Comparison of ENCODE assay signal across 14 cellular contexts in genomic region chr3:42035007-42035406, GRCh38. TPM values are rescaled to one million over a fixed set of nuclear protein-coding genes. Genes with fewer than 3 reads are reported as not detected.
A peak's percentile ranks its signal among the peaks of the same experiment; 100 is the strongest.
DNase-seq lines count a peak whose midpoint lies in the region; ATAC-seq and TF ChIP-seq lines count a peak whose summit lies in the region.
"Had no signal": no experiment of that assay in that cellular context is flagged by ENCODE, and none has a peak within 500 bp of the region (broad histone marks: within the 10 kb centered on the region; RNA-seq: fewer than 3 reads in every experiment).

No MANE protein-coding gene starts in this region.

- ATAC-seq in heart left ventricle (no peak), Right ventricle myocardium superior (ENCODE audit: poor library complexity) (no peak), naive B cell (ENCODE audit: low read depth in 2 of 2) (no peak), HG03095 (IDR thresholded peaks at IDR 0.05; ENCODE audit: unreplicated experiment) (no peak)

- TF ChIP-seq POLR2A in heart left ventricle (IDR thresholded peaks at IDR 0.05) = no peak

- H3K9me3 Mint-ChIP-seq in endodermal cell = no peaks in the 10 kb centered on the region
- H3K9me3 Mint-ChIP-seq in naive B cell = no peaks in the 10 kb centered on the region
- no peaks in the 10 kb centered on the region for H3K9me3 Mint-ChIP-seq in type B pancreatic cell

- no peaks in the 10 kb centered on the region for H3K27me3 Mint-ChIP-seq in endodermal cell (ENCODE audit: insufficient read depth)
- H3K27me3 Mint-ChIP-seq in naive B cell = no peaks in the 10 kb centered on the region
- no peaks in the 10 kb centered on the region for H3K27me3 Mint-ChIP-seq in type B pancreatic cell

- peaks cover 11 to 92% (median 70%) of the 10 kb centered on the region in 12 donors for H3K4me1 ChIP-seq in heart left ventricle
- H3K4me1 ChIP-seq in endodermal cell (ENCODE audit: control insufficient read depth, insufficient read depth, low read length) = peaks cover 27% of the 10 kb centered on the region

- H3K36me3 ChIP-seq in heart left ventricle = peaks cover 0 to 19% (median 11%) of the 10 kb centered on the region in 9 donors
- peaks cover 12% of the 10 kb centered on the region for H3K36me3 ChIP-seq in endodermal cell (ENCODE audit: control insufficient read depth, insufficient read depth, low read length)
- H3K36me3 ChIP-seq: SJCRH30 had no signal

- H3K27me3 ChIP-seq in heart left ventricle (no peaks in the 10 kb centered on the region), endodermal cell (ENCODE audit: control insufficient read depth, insufficient read depth, low read length, poor library complexity, severe bottlenecking) (no peaks in the 10 kb centered on the region)
- H3K27me3 ChIP-seq: SJCRH30 had no signal

- peaks cover 34% of the 10 kb centered on the region for H3K4me1 Mint-ChIP-seq in endodermal cell
- H3K4me1 Mint-ChIP-seq in naive B cell = peaks cover 66 to 91% (median 86%) of the 10 kb centered on the region in 3 donors
- peaks cover 54% of the 10 kb centered on the region for H3K4me1 Mint-ChIP-seq in type B pancreatic cell (ENCODE audit: unreplicated experiment)

- TF ChIP-seq CTCF in heart left ventricle (IDR thresholded peaks at IDR 0.05) = no peak
- no peak for TF ChIP-seq CTCF in endodermal cell (conservative IDR thresholded peaks at IDR 0.05)
- no peak for TF ChIP-seq CTCF in type B pancreatic cell (conservative IDR thresholded peaks at IDR 0.05)

- H3K36me3 Mint-ChIP-seq in endodermal cell (ENCODE audit: low read depth) = peaks cover 9% of the 10 kb centered on the region
- H3K36me3 Mint-ChIP-seq in naive B cell = peaks cover 10 to 17% of the 10 kb centered on the region in 2 donors
- peaks cover 15% of the 10 kb centered on the region for H3K36me3 Mint-ChIP-seq in type B pancreatic cell

- no peak for DNase-seq in heart left ventricle
- DNase-seq in Right ventricle myocardium superior = no peak
- DNase-seq in endodermal cell = no peak
- no peak for DNase-seq in naive B cell
- DNase-seq in type B pancreatic cell (ENCODE audit: extremely low spot score, unreplicated experiment) = no peak
- DNase-seq in iPS-NIHi7 (ENCODE audit: extremely low spot score) = no peak
- no peak for DNase-seq in kidney glomerular epithelial cell (lab: John Stamatoyannopoulos, UW)
- DNase-seq: activated CD4-positive, alpha-beta T cell treated with anti-CD3 and anti-CD28 coated beads, Interleukin-2, amount 50 U/mL, for 48 hours; anterior cingulate cortex; MV-4-11; SJCRH30; T1000 had no signal

- H3K4me3 Mint-ChIP-seq in endodermal cell (no peak overlapping the region), naive B cell (peak overlapping the region in 1 of 8 donors; percentile 56), type B pancreatic cell (no peak overlapping the region)

- H3K27ac Mint-ChIP-seq in endodermal cell (peak overlapping the region; percentile 8), naive B cell (peak overlapping the region; percentile 13 to 96 (median 83)), type B pancreatic cell (peak overlapping the region; percentile 17)

- H3K9me3 ChIP-seq in heart left ventricle (no peaks in the 10 kb centered on the region), endodermal cell (ENCODE audit: control insufficient read depth, low read length) (no peaks in the 10 kb centered on the region)
- H3K9me3 ChIP-seq: SJCRH30 had no signal

- 80 to 94% (median 85%) methylated on average over 3 of the region's 3 CpGs for WGBS in heart left ventricle, 4 donors
- WGBS in endodermal cell (ENCODE audit: insufficient coverage in 1 of 2, insufficient read length in 1 of 2), 2 experiments = 91 to 94% methylated on average over 3 of the region's 3 CpGs

- H3K4me3 ChIP-seq in heart left ventricle = no peak overlapping the region
- H3K4me3 ChIP-seq in endodermal cell (ENCODE audit: low read length) = no peak overlapping the region
- H3K4me3 ChIP-seq: SJCRH30 had no signal

- peak overlapping the region; percentile 64 to 90 (median 84) for H3K27ac ChIP-seq in heart left ventricle
- H3K27ac ChIP-seq in endodermal cell (ENCODE audit: low read depth, low read length) = no peak overlapping the region
- H3K27ac ChIP-seq: SJCRH30 had no signal

- H3K9ac ChIP-seq in endodermal cell (ENCODE audit: extremely low read depth, low read length, poor library complexity, severe bottlenecking) = no peak overlapping the region
- H3K9ac ChIP-seq: parathyroid adenoma had no signal

- intact Hi-C loops in heart left ventricle (cut with DNase I) = no loop called here
- intact Hi-C loops in Right ventricle myocardium superior (cut with DNase I) = no loop called here

RNA-seq across cellular contexts. Expression of gene TRAK1, which starts 56.1 kb away (rescaled TPM):
- total RNA-seq in heart left ventricle (100 to 1,000 TPM; 149 to 364 (median 272) TPM), Right ventricle myocardium superior (273 TPM), endodermal cell (10 to 100 TPM; 29.8 to 31.0 TPM), type B pancreatic cell (ENCODE audit: low replicate concordance) (49.2 and 54.7 TPM in 2 replicates)
- polyA plus RNA-seq in heart left ventricle (10 to 100 TPM; 53.3 to 76.3 TPM), naive B cell (ENCODE audit: low read depth in 6 of 6) (10 to 100 TPM; 20.5 to 54.1 (median 28.4) TPM)
- 44.2 TPM for polyA plus RNA-seq in endodermal cell (2013, experiment 1 of 2)
- 40.5 TPM for polyA plus RNA-seq in endodermal cell (2013, experiment 2 of 2)

Comparison
In these comparisons a context has a peak if more than half of its experiments do, and no peak if none do; other contexts are left out.
1. H3K27ac Mint-ChIP-seq: peak in every context shown above with its lines; median percentile 83 in naive B cell; 17 in type B pancreatic cell; 8 in endodermal cell.